ENCODE assay signal across 22 cellular contexts in genomic region chr10:13049774-13050420, GRCh38. TPM values are rescaled to one million over a fixed set of nuclear protein-coding genes. Genes with fewer than 3 reads are reported as not detected.
DNase-seq lines count a peak whose midpoint lies in the region; ATAC-seq and TF ChIP-seq lines count a peak whose summit lies in the region.
"Had no signal": no experiment of that assay in that cellular context is flagged by ENCODE, and none has a peak within 500 bp of the region (broad histone marks: within the 10 kb centered on the region; RNA-seq: fewer than 3 reads in every experiment).

No MANE protein-coding gene starts in this region.

- H3K27ac Mint-ChIP-seq in GM23338 = no peak overlapping the region
- H3K27ac Mint-ChIP-seq: HFFc6 had no signal

- no peak overlapping the region for H3K4me2 ChIP-seq in GM23338
- H3K4me2 ChIP-seq: BLaER1 had no signal

- H3K27ac ChIP-seq in GM23338 (ENCODE audit: low read depth) = no peak overlapping the region
- H3K27ac ChIP-seq in WERI-Rb-1 = no peak overlapping the region
- H3K27ac ChIP-seq: BLaER1, Peyer's patch had no signal

- H3K9me3 ChIP-seq in WERI-Rb-1 (ENCODE audit: severe bottlenecking) = no peaks in the 10 kb centered on the region
- H3K9me3 ChIP-seq: BLaER1, Peyer's patch had no signal

- no peaks in the 10 kb centered on the region for H3K9me3 Mint-ChIP-seq in GM23338
- H3K9me3 Mint-ChIP-seq: CD4-positive, alpha-beta memory T cell; HFFc6 had no signal

- H3K27me3 ChIP-seq in GM23338 (ENCODE audit: insufficient read depth) (no peaks in the 10 kb centered on the region), WERI-Rb-1 (ENCODE audit: insufficient read depth, low read depth, severe bottlenecking) (no peaks in the 10 kb centered on the region)
- H3K27me3 ChIP-seq: BLaER1, Peyer's patch had no signal

- intact Hi-C loops in sciatic nerve (cut with DNase I) = no loop called here

- no peaks in the 10 kb centered on the region for H4K20me1 ChIP-seq in GM23338 (replicated peaks; ENCODE audit: insufficient read depth)
- H4K20me1 ChIP-seq: BLaER1 had no signal

- H3K79me2 ChIP-seq in GM23338 (replicated peaks; ENCODE audit: insufficient read depth) = no peaks in the 10 kb centered on the region

- peaks cover 5% of the 10 kb centered on the region; the same call in 1 of the 2 replicates for H3F3A ChIP-seq in GM23338 (replicated peaks; ENCODE audit: low read depth)

- H3K27me3 Mint-ChIP-seq in GM23338 (ENCODE audit: insufficient read depth, low read depth, poor library complexity) = peaks cover 15% of the 10 kb centered on the region

- no peak overlapping the region for H3K4me3 Mint-ChIP-seq in GM23338
- H3K4me3 Mint-ChIP-seq: CD4-positive, alpha-beta memory T cell; HFFc6 had no signal

- H3K4me1 Mint-ChIP-seq in GM23338 = peaks cover 40% of the 10 kb centered on the region
- H3K4me1 Mint-ChIP-seq: CD4-positive, alpha-beta memory T cell had no signal

- TF ChIP-seq CTCF in GM23338 (conservative IDR thresholded peaks at IDR 0.05; ENCODE audit: low read depth in 2 of 2) (no peak), WERI-Rb-1 (IDR thresholded peaks at IDR 0.05; ENCODE audit: low read depth, low read length) (no peak), GM13976 (IDR thresholded peaks at IDR 0.05; ENCODE audit: borderline replicate concordance, control extremely low read depth, extremely low read depth, insufficient read depth, missing control alignments) (no peak)

- 0 out of 2 replicates have a peak overlapping the region, but pooled peaks have one; percentile 38 for H2AFZ ChIP-seq in GM23338

- no peaks in the 10 kb centered on the region for H3K9me2 ChIP-seq in GM23338 (ENCODE audit: insufficient read depth)

- DNase-seq in GM23338 (ENCODE audit: low spot score) (no peak), WERI-Rb-1 (peak; percentile 48), iPS-NIHi11 (ENCODE audit: low spot score) (peak; percentile 30), sciatic nerve (ENCODE audit: low spot score) (no peak), DMS153 treated with DMSO at 0.1 percent for 48 hours (lab: John Stamatoyannopoulos, UW; ENCODE audit: unreplicated experiment) (no peak), GM13976 (ENCODE audit: low spot score) (no peak)
- DNase-seq: CD4-positive, alpha-beta memory T cell; DMS153; EL; HFFc6; KBM-7; NCI-H1105 treated with DMSO at 0.1 percent for 48 hours; NCI-H187; NCI-H2107; NCI-H226; NCI-H524; Peyer's patch had no signal

- H3K36me3 ChIP-seq in GM23338 (ENCODE audit: insufficient read depth) (no peaks in the 10 kb centered on the region), WERI-Rb-1 (no peaks in the 10 kb centered on the region)
- H3K36me3 ChIP-seq: BLaER1, Peyer's patch had no signal

- H3K4me3 ChIP-seq in GM23338 = no peak overlapping the region
- H3K4me3 ChIP-seq in WERI-Rb-1 (ENCODE audit: low read depth, low read length) = no peak overlapping the region
- H3K4me3 ChIP-seq: BLaER1, Peyer's patch had no signal

- in situ Hi-C loops in GM13976 (cut with MboI; ENCODE audit: low sequenced_read_pairs, unreplicated experiment) = no loop called here

- H3K4me1 ChIP-seq in GM23338 (ENCODE audit: insufficient read depth) = peaks cover 24% of the 10 kb centered on the region
- H3K4me1 ChIP-seq: Peyer's patch had no signal

- H3K36me3 Mint-ChIP-seq in GM23338 (ENCODE audit: low read depth) = no peaks in the 10 kb centered on the region
- H3K36me3 Mint-ChIP-seq: CD4-positive, alpha-beta memory T cell had no signal

- ATAC-seq in GM23338 = peak; percentile 50
- ATAC-seq in sciatic nerve = peak; percentile 89
- no peak for ATAC-seq in GM18907 (IDR thresholded peaks at IDR 0.05; ENCODE audit: unreplicated experiment)
- no peak for ATAC-seq in HG03432 (IDR thresholded peaks at IDR 0.05; ENCODE audit: unreplicated experiment)
- ATAC-seq: HepG2, Right ventricle myocardium inferior had no signal

TF ChIP-seq in GM23338, 12 proteins besides CTCF, POLR2A, EP300 and RAD21 (continues in another document):
- no peak for TF ChIP-seq REST (IDR thresholded peaks at IDR 0.05; ENCODE audit: unreplicated experiment)
- TF ChIP-seq NANOG (IDR thresholded peaks at IDR 0.05; ENCODE audit: borderline replicate concordance) = no peak
- no peak for TF ChIP-seq JUNB (IDR thresholded peaks at IDR 0.05; ENCODE audit: unreplicated experiment)
- no peak for TF ChIP-seq EZH2 (IDR thresholded peaks at IDR 0.05; ENCODE audit: low read depth, unreplicated experiment)
- no peak for TF ChIP-seq ETS1 (IDR thresholded peaks at IDR 0.05)
- no peak for TF ChIP-seq CREB1 (CRISPR knock-in tag; IDR thresholded peaks at IDR 0.05; ENCODE audit: low read depth)
- TF ChIP-seq ZNF114 (CRISPR knock-in tag; IDR thresholded peaks at IDR 0.05) = no peak
- TF ChIP-seq POLR2AphosphoS5 (IDR thresholded peaks at IDR 0.05; ENCODE audit: low read depth) = no peak
- no peak for TF ChIP-seq STAT1 (IDR thresholded peaks at IDR 0.05; ENCODE audit: unreplicated experiment)

RNA-seq across cellular contexts. Expression of gene CCDC3, which starts 48.4 kb away (rescaled TPM):
- 4.5 and 5.2 TPM in 2 replicates for total RNA-seq in GM23338 (2014; rRNA removed; shearing (Covaris generic))
- polyA plus RNA-seq in GM23338 (2016; fragmentation: Nextera tagmentation; extraction: Ambion mirVana) = 1.4 and 1.9 TPM in 2 replicates
- 114 TPM for total RNA-seq in sciatic nerve
- total RNA-seq: CD4-positive, alpha-beta memory T cell; HepG2 had no signal
- polyA plus RNA-seq: CD4-positive, alpha-beta memory T cell; HepG2 had no signal

RNA-seq across cellular contexts. Expression of gene OPTN, which starts 50.1 kb away (rescaled TPM):
- total RNA-seq in GM23338 (2014; rRNA removed; shearing (Covaris generic)) = 6.0 and 6.8 TPM in 2 replicates
- 11.0 and 13.0 TPM in 2 replicates for polyA plus RNA-seq in GM23338 (2016; fragmentation: Nextera tagmentation; extraction: Ambion mirVana)
- 118 TPM for total RNA-seq in sciatic nerve

Comparison
In these comparisons a context has a peak if more than half of its experiments do, and no peak if none do; other contexts are left out.
1. ATAC-seq: peak in GM23338 (single experiment) and sciatic nerve (single experiment); none in GM18907 (single experiment) and HG03432 (single experiment).
2. DNase-seq: peak in WERI-Rb-1 (single experiment) and iPS-NIHi11 (single experiment); none in GM23338 (single experiment), sciatic nerve (single experiment), DMS153 treated with DMSO at 0.1 percent for 48 hours (single experiment) and GM13976 (single experiment).
3. RNA of gene CCDC3, which starts 48.4 kb away (total RNA-seq): 114 TPM in sciatic nerve (single experiment); 4.5 to 5.2 TPM in GM23338; every median in the first group is over 10 times any median in the second.
4. RNA of gene OPTN, which starts 50.1 kb away (total RNA-seq): 118 TPM in sciatic nerve (single experiment); 6.0 to 6.8 TPM in GM23338; every median in the first group is over 10 times any median in the second.